Comparison of ENCODE assay signal across 25 cellular contexts in genomic region chr6:44088827-44089590, GRCh38. TPM values are rescaled to one million over a fixed set of nuclear protein-coding genes. Genes with fewer than 3 reads are reported as not detected.
DNase-seq lines count a peak whose midpoint lies in the region; ATAC-seq, FAIRE-seq and TF ChIP-seq lines count a peak whose summit lies in the region.
"Had no signal": no experiment of that assay in that cellular context is flagged by ENCODE, and none has a peak within 500 bp of the region (broad histone marks: within the 10 kb centered on the region; RNA-seq: fewer than 3 reads in every experiment).

No MANE protein-coding gene starts in this region.

- FAIRE-seq in K562 (lab: Jason Lieb, UNC) = no peak
- FAIRE-seq: A549, D721Med, GM12878, H54 had no signal

- H3K9ac ChIP-seq in K562 (ENCODE audit: insufficient read depth in 1 of 2, low read depth in 2 of 2, low read length in 2 of 2) = no peak overlapping the region

- H3K27ac ChIP-seq in right atrium auricular region (no peak overlapping the region), K562 (ENCODE audit: extremely low read depth, low read depth, low read length) (no peak overlapping the region)
- H3K27ac ChIP-seq: A549; BLaER1 treated with 17β-estradiol and CSF1 and Interleukin-3, amounts not matched to agents 10 nM and 100 nM had no signal

- TF ChIP-seq CTCF in right atrium auricular region (IDR thresholded peaks at IDR 0.05) = no peak
- TF ChIP-seq CTCF in K562 (IDR thresholded peaks at IDR 0.05 in 2 of 3, conservative IDR thresholded peaks at IDR 0.05 in 1 of 3; ENCODE audit: insufficient read depth in 2 of 3, low read depth in 1 of 3, low read length in 3 of 3) = no peak
- no peak for TF ChIP-seq CTCF in nephron progenitor cell (IDR thresholded peaks at IDR 0.05)

- WGBS in K562 (ENCODE audit: insufficient coverage, low coverage, missing lambda C conversion rate) = 90% methylated on average over 8 of the region's 11 CpGs

- POLR2A ChIA-PET in K562 (lab: Yijun Ruan, JAX) = interaction anchor here (0.5 kb wide), 1 partner anchor 341 kb away, joined by 3 read pairs; no protein-coding TSS in a partner anchor

- H3K4me3 Mint-ChIP-seq in nephron progenitor cell = no peak overlapping the region
- H3K4me3 Mint-ChIP-seq: CD14-positive monocyte; CD4-positive, alpha-beta T cell; HFFc6 had no signal

- CTCF ChIA-PET in K562 (lab: Yijun Ruan, JAX; ENCODE audit: low intra/inter-chr PET ratio) = no interaction called here

- H3K9me3 ChIP-seq in right atrium auricular region = no peaks in the 10 kb centered on the region
- no peaks in the 10 kb centered on the region for H3K9me3 ChIP-seq in K562 (replicated peaks; ENCODE audit: control insufficient read depth, insufficient read depth, low read depth, low read length)
- H3K9me3 ChIP-seq: A549; BE2C; BLaER1 treated with 17β-estradiol and CSF1 and Interleukin-3, amounts not matched to agents 10 nM and 100 nM; HAP-1 had no signal

- H3K27ac Mint-ChIP-seq in nephron progenitor cell = peak overlapping the region; percentile 42
- H3K27ac Mint-ChIP-seq: CD14-positive monocyte; CD4-positive, alpha-beta T cell; CD8-positive, alpha-beta memory T cell; HFFc6 had no signal

- no peaks in the 10 kb centered on the region for H3K36me3 ChIP-seq in right atrium auricular region
- H3K36me3 ChIP-seq in K562 (ENCODE audit: control insufficient read depth, insufficient read depth, low read length) = peaks cover 37% of the 10 kb centered on the region; the same call in 2 of the 3 replicates
- H3K36me3 ChIP-seq: HAP-1 had no signal

- H3K79me2 ChIP-seq in K562 (ENCODE audit: control insufficient read depth, insufficient read depth, low read length) = no peaks in the 10 kb centered on the region

- DNase-seq in left cardiac atrium (peak; percentile 13), right atrium auricular region (ENCODE audit: low spot score) (no peak), K562 (ENCODE audit: extremely low read depth in 1 of 4, low spot score in 3 of 4) (no peak), nephron progenitor cell (no peak), NCI-H187 treated with DMSO at 0.1 percent for 48 hours (lab: John Stamatoyannopoulos, UW) (no peak)
- DNase-seq: 8988T; ACHN; AML-193; BE2C; CD4-positive, alpha-beta T cell; CD8-positive, alpha-beta memory T cell; DMS 273 treated with DMSO at 0.1 percent for 48 hours; DMS79; EL; GDM1; GOT3; HFFc6 had no signal

- no peak overlapping the region for H2AFZ ChIP-seq in K562 (ENCODE audit: low read depth, low read length)

- H3K4me3 ChIP-seq in right atrium auricular region (no peak overlapping the region), K562 (no peak overlapping the region)
- H3K4me3 ChIP-seq: A549; BLaER1 treated with 17β-estradiol and CSF1 and Interleukin-3, amounts not matched to agents 10 nM and 100 nM; GM12878; HAP-1 had no signal

- intact Hi-C loops in left cardiac atrium (cut with DNase I) (no loop called here), K562 (cut with micrococcal nuclease) (no loop called here)

- no peak for ATAC-seq in left cardiac atrium
- ATAC-seq in K562 = no peak
- no peak for ATAC-seq in GM21423 (IDR thresholded peaks at IDR 0.05; ENCODE audit: unreplicated experiment)
- ATAC-seq: A549, GM12878 had no signal

- no peaks in the 10 kb centered on the region for H3K9me3 Mint-ChIP-seq in nephron progenitor cell
- H3K9me3 Mint-ChIP-seq: CD14-positive monocyte; CD4-positive, alpha-beta T cell; CD8-positive, alpha-beta memory T cell; HFFc6 had no signal

- H3K36me3 Mint-ChIP-seq in nephron progenitor cell (ENCODE audit: low read depth) = peaks cover 25% of the 10 kb centered on the region

- no peak for TF ChIP-seq EP300 in K562 (IDR thresholded peaks at IDR 0.05; ENCODE audit: low read length)

- no peaks in the 10 kb centered on the region for H3K27me3 Mint-ChIP-seq in nephron progenitor cell (ENCODE audit: low read depth, poor library complexity)
- H3K27me3 Mint-ChIP-seq: CD4-positive, alpha-beta T cell; CD8-positive, alpha-beta memory T cell had no signal

- no peaks in the 10 kb centered on the region for H3K9me1 ChIP-seq in K562 (ENCODE audit: control insufficient read depth, insufficient read depth, low read length)

- no TSS peak for BruUV-seq in K562 (replicated peaks; lab: Mats Ljungman, UMichigan)

- in situ Hi-C loops in K562 (cut with MboI) = no loop called here

- H3K4me1 ChIP-seq in right atrium auricular region (peaks cover 0 to 10% of the 10 kb centered on the region in 2 donors), K562 (replicated peaks in 1 of 2; ENCODE audit: control insufficient read depth in 2 of 2, insufficient read depth in 2 of 2, low read length in 2 of 2) (peaks cover 7 to 12% of the 10 kb centered on the region in 2 experiments; a peak in 4 of 5 replicates)
- H3K4me1 ChIP-seq: A549, HAP-1 had no signal

- no peak for TF ChIP-seq POLR2A in K562 (conservative IDR thresholded peaks at IDR 0.05)

- peaks cover 16% of the 10 kb centered on the region for H3K4me1 Mint-ChIP-seq in nephron progenitor cell
- H3K4me1 Mint-ChIP-seq: CD14-positive monocyte; CD8-positive, alpha-beta memory T cell had no signal

- TF ChIP-seq RAD21 in K562 (CRISPR knock-in tag; conservative IDR thresholded peaks at IDR 0.05 in 1 of 2, IDR thresholded peaks at IDR 0.05 in 1 of 2) = no peak

- no peaks in the 10 kb centered on the region; the same call in 1 of the 2 replicates for H4K20me1 ChIP-seq in K562 (replicated peaks; ENCODE audit: control insufficient read depth, insufficient read depth, low read length)

- H3K4me2 ChIP-seq in K562 (ENCODE audit: insufficient read depth, low read length) = no peak overlapping the region
- H3K4me2 ChIP-seq: A549 had no signal

- H3K27me3 ChIP-seq in right atrium auricular region (no peaks in the 10 kb centered on the region), K562 (ENCODE audit: control insufficient read depth in 2 of 2, insufficient read depth in 2 of 2, low read length in 2 of 2) (no peaks in the 10 kb centered on the region)
- H3K27me3 ChIP-seq: BE2C; BLaER1 treated with 17β-estradiol and CSF1 and Interleukin-3, amounts not matched to agents 10 nM and 100 nM had no signal

TF ChIP-seq in K562, 482 proteins besides CTCF, POLR2A, EP300 and RAD21 (continues in another document):
- TF ChIP-seq PTBP1 (IDR thresholded peaks at IDR 0.05; ENCODE audit: low read depth, low read length) (0 out of 2 replicates have a peak, but pooled peaks have one; percentile 67), BCOR (IDR thresholded peaks at IDR 0.05) (peak; percentile 94), ZNF766 (CRISPR knock-in tag; conservative IDR thresholded peaks at IDR 0.05) (no peak), SMARCA5 (IDR thresholded peaks at IDR 0.05) (peak; percentile 80; the same call in 1 of the 2 replicates), ESRRA (IDR thresholded peaks at IDR 0.05; ENCODE audit: borderline replicate concordance, low read depth) (peak; percentile 60; the same call in 1 of the 2 replicates), CBX3 (IDR thresholded peaks at IDR 0.05; ENCODE audit: borderline replicate concordance in 1 of 2, low read length in 2 of 2) (no peak), ADNP (tag; IDR thresholded peaks at IDR 0.05) (peak; percentile 84), RBM25 (IDR thresholded peaks at IDR 0.05; ENCODE audit: low read depth, low read length, severe bottlenecking) (peak; percentile 93), RCOR1 (IDR thresholded peaks at IDR 0.05; ENCODE audit: borderline replicate concordance in 1 of 2, low read depth in 2 of 2, low read length in 2 of 2) (peak in 1 of 2 experiments; percentile 54; a peak in 1 of 4 replicates), KDM1A (IDR thresholded peaks at IDR 0.05) (peak in 1 of 2 experiments; percentile 68; a peak in 2 of 4 replicates)

RNA-seq across cellular contexts. Expression of gene MRPL14, which starts 38.2 kb away (rescaled TPM):
- total RNA-seq in left cardiac atrium (10 to 100 TPM; 32.4 to 41.2 TPM), right atrium auricular region (10 to 100 TPM; 44.1 to 45.9 TPM), K562 (2014; rRNA removed) (166 and 199 TPM in 2 replicates), K562 (2014; rRNA removed; fragmentation: Illumina TruSeq; extraction: Trizol) (97.5 and 126 TPM in 2 replicates), K562 (2015; rRNA removed; fragmentation: Illumina TruSeq; extraction: Trizol) (130 and 136 TPM in 2 replicates), K562 (2021) (143 and 149 TPM in 2 replicates)
- 39.2 and 66.5 TPM in 2 replicates for total RNA-seq in K562 (2011; cell fraction: chromatin; rRNA removed; ENCODE audit: low replicate concordance)
- 54.2 and 60.8 TPM in 2 replicates for total RNA-seq in K562 (2011; cell fraction: nucleolus; rRNA removed)
- total RNA-seq in K562 (2011; cell fraction: nucleoplasm; rRNA removed) = 55.7 and 67.6 TPM in 2 replicates
- polyA plus RNA-seq in K562 (2011; rRNA removed) (145 and 165 TPM in 2 replicates), K562 (2014; fragmentation: Illumina TruSeq; extraction: Trizol) (134 and 163 TPM in 2 replicates), K562 (2014; fragmentation: Nextera tagmentation; extraction: Ambion mirVana) (100 to 1,000 TPM; 414 to 424 TPM), K562 (2014; rRNA removed) (195 and 240 TPM in 2 replicates)
- 149 and 217 TPM in 2 replicates for polyA plus RNA-seq in K562 (2011; cell fraction: cytosol; rRNA removed)
- polyA plus RNA-seq in K562 (2011; cell fraction: nucleus; rRNA removed) = 68.7 and 82.6 TPM in 2 replicates
- 102 and 171 TPM in 2 replicates for polyA plus RNA-seq in K562 (2012)
- polyA minus RNA-seq in K562 (2011; rRNA and poly(A)+ RNA removed) = 39.8 and 41.8 TPM in 2 replicates
- 38.6 and 39.1 TPM in 2 replicates for polyA minus RNA-seq in K562 (2011; cell fraction: cytosol; rRNA and poly(A)+ RNA removed)
- polyA minus RNA-seq in K562 (2011; cell fraction: nucleus; rRNA and poly(A)+ RNA removed) = 15.3 and 25.4 TPM in 2 replicates

RNA-seq across cellular contexts. Expression of gene TMEM63B, which starts 38.3 kb away (rescaled TPM):
- total RNA-seq in left cardiac atrium = 10 to 100 TPM; 40.4 to 48.1 TPM
- 10 to 100 TPM; 29.2 to 37.1 TPM for total RNA-seq in right atrium auricular region
- total RNA-seq in K562 (2011; cell fraction: chromatin; rRNA removed; ENCODE audit: low replicate concordance) = 125 and 274 TPM in 2 replicates
- 162 and 166 TPM in 2 replicates for total RNA-seq in K562 (2011; cell fraction: nucleolus; rRNA removed)
- 160 TPM in 2 replicates for total RNA-seq in K562 (2011; cell fraction: nucleoplasm; rRNA removed)
- 12.6 and 22.5 TPM in 2 replicates for total RNA-seq in K562 (2014; rRNA removed)
- 10.8 and 14.4 TPM in 2 replicates for total RNA-seq in K562 (2014; rRNA removed; fragmentation: Illumina TruSeq; extraction: Trizol)
- total RNA-seq in K562 (2015; rRNA removed; fragmentation: Illumina TruSeq; extraction: Trizol) = 14.0 and 14.3 TPM in 2 replicates
- total RNA-seq in K562 (2021) = 39.2 and 39.4 TPM in 2 replicates
- 37.0 and 59.6 TPM in 2 replicates for polyA plus RNA-seq in K562 (2011; rRNA removed)
- 69.9 and 86.4 TPM in 2 replicates for polyA plus RNA-seq in K562 (2011; cell fraction: cytosol; rRNA removed)
- polyA plus RNA-seq in K562 (2011; cell fraction: nucleus; rRNA removed) = 128 and 148 TPM in 2 replicates
- polyA plus RNA-seq in K562 (2012) = 27.9 and 28.7 TPM in 2 replicates
- polyA plus RNA-seq in K562 (2014; fragmentation: Illumina TruSeq; extraction: Trizol) = 32.5 and 35.7 TPM in 2 replicates
- under 1 TPM; 0.14 to 0.17 TPM for polyA plus RNA-seq in K562 (2014; fragmentation: Nextera tagmentation; extraction: Ambion mirVana)
- polyA plus RNA-seq in K562 (2014; rRNA removed) = 26.8 and 31.0 TPM in 2 replicates
- polyA minus RNA-seq in K562 (2011; rRNA and poly(A)+ RNA removed) = 52.7 and 68.9 TPM in 2 replicates
- 35.2 and 46.9 TPM in 2 replicates for polyA minus RNA-seq in K562 (2011; cell fraction: cytosol; rRNA and poly(A)+ RNA removed)
- polyA minus RNA-seq in K562 (2011; cell fraction: nucleus; rRNA and poly(A)+ RNA removed) = 25.6 and 33.4 TPM in 2 replicates
